In the genomic region with DNA sequence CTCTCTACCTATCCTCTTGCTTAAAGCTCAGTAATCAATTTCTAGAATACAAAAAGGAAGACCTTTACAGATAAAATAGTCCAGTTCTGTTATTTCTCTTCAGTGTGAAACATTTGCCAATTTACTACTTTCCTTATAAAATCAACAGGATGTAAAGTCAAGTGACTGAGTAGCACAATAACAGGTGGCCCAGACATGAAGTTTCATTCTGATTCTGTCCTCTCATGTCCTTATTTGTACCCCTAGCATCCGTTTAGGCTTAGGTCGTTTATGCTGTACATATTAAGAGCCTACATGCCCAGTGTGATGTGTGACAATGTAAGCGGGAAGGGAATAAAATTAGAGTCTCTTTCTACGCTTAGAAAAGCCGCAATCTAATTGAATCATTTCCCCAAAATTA, we compare ENCODE assay signal across 10 cellular contexts. TPM values are rescaled to one million over a fixed set of nuclear protein-coding genes. Genes with fewer than 3 reads are reported as not detected.
DNase-seq lines count a peak whose midpoint lies in the region; ATAC-seq and TF ChIP-seq lines count a peak whose summit lies in the region.
"Had no signal": no experiment of that assay in that cellular context is flagged by ENCODE, and none has a peak within 500 bp of the region (broad histone marks: within the 10 kb centered on the region; RNA-seq: fewer than 3 reads in every experiment).

No MANE protein-coding gene starts in this region.

- H3K4me3 ChIP-seq in naive thymus-derived CD4-positive, alpha-beta T cell (ENCODE audit: low read length), result no peak overlapping the region
- H3K4me3 ChIP-seq: testis had no signal

- CTCF ChIA-PET in naive thymus-derived CD4-positive, alpha-beta T cell (lab: Charles Lee), result interaction anchor here (1.4 kb wide), 1 partner anchor 24 kb away, joined by 4 read pairs; no protein-coding TSS in a partner anchor

- intact Hi-C loops in naive thymus-derived CD4-positive, alpha-beta T cell (cut with micrococcal nuclease), result loop anchor here (1.0 to 2.0 kb wide), 2 partner anchors 10 to 15 kb away; no protein-coding TSS in a partner anchor

- peaks cover 66 to 97% (median 89%) of the 10 kb centered on the region in 7 donors for H3K4me1 Mint-ChIP-seq in naive thymus-derived CD4-positive, alpha-beta T cell
- peaks cover 22% of the 10 kb centered on the region for H3K4me1 Mint-ChIP-seq in progenitor cell of endocrine pancreas (ENCODE audit: low read depth)

- H3K27me3 ChIP-seq in naive thymus-derived CD4-positive, alpha-beta T cell (ENCODE audit: control insufficient read depth in 2 of 2, insufficient read depth in 2 of 2, low read length in 2 of 2), result no peaks in the 10 kb centered on the region
- H3K27me3 ChIP-seq: testis had no signal

- no peak for TF ChIP-seq CTCF in progenitor cell of endocrine pancreas (IDR thresholded peaks at IDR 0.05; ENCODE audit: unreplicated experiment)

- POLR2A ChIA-PET in naive thymus-derived CD4-positive, alpha-beta T cell (lab: Charles Lee), result interaction anchor here (0.5 to 1.4 kb wide), 3 partner anchors 12 to 21 kb away, joined by 3 to 7 read pairs (median 4); no protein-coding TSS in a partner anchor

- H3K27ac Mint-ChIP-seq in naive thymus-derived CD4-positive, alpha-beta T cell, result peak overlapping the region; percentile 37 to 88 (median 59)
- no peak overlapping the region for H3K27ac Mint-ChIP-seq in progenitor cell of endocrine pancreas

- peak in 5 of 9 donors; percentile 16 to 29 (median 20) for DNase-seq in naive thymus-derived CD4-positive, alpha-beta T cell
- DNase-seq in progenitor cell of endocrine pancreas (ENCODE audit: low spot score, unreplicated experiment), result no peak
- no peak for DNase-seq in NCI-H2171 (lab: John Stamatoyannopoulos, UW)
- no peak for DNase-seq in NCI-H1048 (lab: John Stamatoyannopoulos, UW)
- no peak for DNase-seq in NCI-H2196 treated with DMSO at 0.1 percent for 48 hours (lab: John Stamatoyannopoulos, UW; ENCODE audit: unreplicated experiment)
- DNase-seq: testis had no signal

- H3K4me1 ChIP-seq in naive thymus-derived CD4-positive, alpha-beta T cell (ENCODE audit: control insufficient read depth in 2 of 2, insufficient read depth in 2 of 2, low read length in 2 of 2), result peaks cover 63 to 79% of the 10 kb centered on the region in 2 donors

- H3K9me3 ChIP-seq in naive thymus-derived CD4-positive, alpha-beta T cell (ENCODE audit: control insufficient read depth in 2 of 3, low read length in 3 of 3), result no peaks in the 10 kb centered on the region
- H3K9me3 ChIP-seq: testis had no signal

- H3K36me3 Mint-ChIP-seq in naive thymus-derived CD4-positive, alpha-beta T cell, result peaks cover 0 to 33% (median 18%) of the 10 kb centered on the region in 5 donors
- peaks cover 7% of the 10 kb centered on the region for H3K36me3 Mint-ChIP-seq in progenitor cell of endocrine pancreas (ENCODE audit: insufficient read depth)

- H3K4me3 Mint-ChIP-seq in naive thymus-derived CD4-positive, alpha-beta T cell, result peak overlapping the region in 9 of 10 donors; percentile 48 to 74 (median 66)
- no peak overlapping the region for H3K4me3 Mint-ChIP-seq in progenitor cell of endocrine pancreas (ENCODE audit: low read depth)
- H3K4me3 Mint-ChIP-seq: neural crest cell had no signal

- H3K27me3 Mint-ChIP-seq in naive thymus-derived CD4-positive, alpha-beta T cell, result no peaks in the 10 kb centered on the region
- no peaks in the 10 kb centered on the region for H3K27me3 Mint-ChIP-seq in progenitor cell of endocrine pancreas

- peak; percentile 90 for ATAC-seq in GM18520 (IDR thresholded peaks at IDR 0.05; ENCODE audit: unreplicated experiment)
- ATAC-seq in GM21717 (IDR thresholded peaks at IDR 0.05; ENCODE audit: unreplicated experiment), result peak; percentile 95
- peak; percentile 95 for ATAC-seq in HG03571 (IDR thresholded peaks at IDR 0.05; ENCODE audit: unreplicated experiment)
- peak; percentile 72 for ATAC-seq in naive thymus-derived CD4-positive, alpha-beta T cell

- peak overlapping the region; percentile 31 for H3K27ac ChIP-seq in naive thymus-derived CD4-positive, alpha-beta T cell (ENCODE audit: low read depth, low read length)
- H3K27ac ChIP-seq: testis had no signal

- H3K9me3 Mint-ChIP-seq in naive thymus-derived CD4-positive, alpha-beta T cell, result peaks cover 0 to 3% (median 0%) of the 10 kb centered on the region in 11 donors
- H3K9me3 Mint-ChIP-seq in progenitor cell of endocrine pancreas (ENCODE audit: low read depth), result no peaks in the 10 kb centered on the region
- H3K9me3 Mint-ChIP-seq: neural crest cell had no signal

- peaks cover 0 to 4% (median 0%) of the 10 kb centered on the region in 3 experiments for H3K36me3 ChIP-seq in naive thymus-derived CD4-positive, alpha-beta T cell (ENCODE audit: control insufficient read depth in 2 of 3, insufficient read depth in 3 of 3, low read length in 3 of 3)

RNA-seq across cellular contexts. Expression of a gene that starts 29.2 kb away (rescaled TPM):
- total RNA-seq in naive thymus-derived CD4-positive, alpha-beta T cell, result 100 to 1,000 TPM in 4 of 5 experiments, 10 to 100 TPM in 1; 46.0 to 156 (median 117) TPM
- polyA plus RNA-seq in naive thymus-derived CD4-positive, alpha-beta T cell, result 10 to 100 TPM; 50.0 to 63.3 TPM
- total RNA-seq in progenitor cell of endocrine pancreas, result 59.5 and 61.6 TPM in 2 replicates

Comparison
In these comparisons a context has a peak if more than half of its experiments do, and no peak if none do; other contexts are left out.
1. DNase-seq: peak in naive thymus-derived CD4-positive, alpha-beta T cell (5 of 9); none in progenitor cell of endocrine pancreas (single experiment), NCI-H2171 (single experiment), NCI-H1048 (single experiment) and NCI-H2196 treated with DMSO at 0.1 percent for 48 hours (single experiment).
2. Peak in every context shown above with its lines, with median percentiles within 50 percentile points of each other: ATAC-seq.